ENCODE assay signal across 1 cellular context in the genomic region with DNA sequence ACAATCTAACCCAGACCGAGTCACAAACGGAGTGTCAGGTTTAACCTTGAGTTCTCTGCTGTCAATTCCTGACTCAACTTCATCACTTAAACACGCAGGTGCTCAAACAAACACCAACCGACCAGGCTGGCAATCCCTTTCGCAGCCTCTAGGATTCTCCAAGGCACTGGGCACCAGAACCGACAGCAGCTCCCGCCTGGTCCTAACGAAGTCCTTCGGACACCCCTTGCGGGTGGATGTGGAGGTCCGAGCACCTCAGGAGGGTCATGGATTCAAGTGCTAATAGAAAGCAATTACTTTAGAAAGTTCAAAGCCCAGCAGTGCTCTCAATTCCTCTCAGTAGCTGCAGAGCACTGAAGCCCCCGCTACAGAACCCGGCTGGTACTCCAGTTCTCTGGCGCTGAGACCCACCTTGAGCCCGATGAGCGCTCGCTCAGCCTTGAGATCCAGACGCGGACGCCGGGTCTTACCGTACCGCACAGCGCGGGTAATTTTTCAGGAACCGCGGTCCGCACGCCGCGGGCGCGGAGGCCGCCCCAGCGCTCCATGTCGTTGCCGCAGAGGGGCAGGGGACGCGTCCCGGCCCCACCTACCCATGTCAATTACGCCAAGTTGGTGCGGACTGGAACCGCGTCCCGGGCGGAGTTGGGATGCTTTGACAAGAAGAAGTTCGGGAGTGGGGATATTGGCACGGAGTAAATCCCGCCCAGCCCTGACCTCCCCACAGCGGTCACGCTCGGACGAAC.
TF ChIP-seq lines count a peak whose summit lies in the region.

No MANE protein-coding gene starts in this region.

TF ChIP-seq in HepG2, 621 proteins besides CTCF, POLR2A, EP300 and RAD21 (continued from another document and continues in another):
- TF ChIP-seq RAD51 (IDR thresholded peaks at IDR 0.05; ENCODE audit: borderline replicate concordance) = no peak
- no peak; the same call in 1 of the 2 replicates for TF ChIP-seq ZNF777 (CRISPR knock-in tag; IDR thresholded peaks at IDR 0.05)
- TF ChIP-seq SUZ12 (IDR thresholded peaks at IDR 0.05; ENCODE audit: low read depth, low read length) = no peak
- TF ChIP-seq MYC (CRISPR knock-in tag; IDR thresholded peaks at IDR 0.05; ENCODE audit: borderline replicate concordance) = no peak
- TF ChIP-seq, protein P1, sequence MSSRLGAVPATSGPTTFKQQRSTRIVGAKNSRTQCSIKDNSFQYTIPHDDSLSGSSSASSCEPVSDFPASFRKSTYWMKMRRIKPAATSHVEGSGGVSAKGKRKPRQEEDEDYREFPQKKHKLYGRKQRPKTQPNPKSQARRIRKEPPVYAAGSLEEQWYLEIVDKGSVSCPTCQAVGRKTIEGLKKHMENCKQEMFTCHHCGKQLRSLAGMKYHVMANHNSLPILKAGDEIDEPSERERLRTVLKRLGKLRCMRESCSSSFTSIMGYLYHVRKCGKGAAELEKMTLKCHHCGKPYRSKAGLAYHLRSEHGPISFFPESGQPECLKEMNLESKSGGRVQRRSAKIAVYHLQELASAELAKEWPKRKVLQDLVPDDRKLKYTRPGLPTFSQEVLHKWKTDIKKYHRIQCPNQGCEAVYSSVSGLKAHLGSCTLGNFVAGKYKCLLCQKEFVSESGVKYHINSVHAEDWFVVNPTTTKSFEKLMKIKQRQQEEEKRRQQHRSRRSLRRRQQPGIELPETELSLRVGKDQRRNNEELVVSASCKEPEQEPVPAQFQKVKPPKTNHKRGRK (CRISPR knock-in tag; IDR thresholded peaks at IDR 0.05) = no peak
- no peak for TF ChIP-seq PRPF4 (IDR thresholded peaks at IDR 0.05; ENCODE audit: low read depth, low read length, poor library complexity, severe bottlenecking)
- no peak; the same call in 1 of the 2 replicates for TF ChIP-seq ZBTB7B (CRISPR knock-in tag; IDR thresholded peaks at IDR 0.05)
- peak; percentile 14; the same call in 1 of the 2 replicates for TF ChIP-seq ZNF619 (CRISPR knock-in tag; IDR thresholded peaks at IDR 0.05)
- TF ChIP-seq ZNF552 (CRISPR knock-in tag; IDR thresholded peaks at IDR 0.05; ENCODE audit: borderline replicate concordance) = peak; percentile 17; the same call in 1 of the 2 replicates
- TF ChIP-seq TCF7L2 (IDR thresholded peaks at IDR 0.05; ENCODE audit: low read depth, low read length) = no peak
- no peak for TF ChIP-seq ZNF121 (CRISPR knock-in tag; IDR thresholded peaks at IDR 0.05)
- no peak for TF ChIP-seq ZNF263 (CRISPR knock-in tag; IDR thresholded peaks at IDR 0.05)
- TF ChIP-seq MAF1 (CRISPR knock-in tag; IDR thresholded peaks at IDR 0.05; ENCODE audit: borderline replicate concordance) = no peak
- TF ChIP-seq, protein P2, sequence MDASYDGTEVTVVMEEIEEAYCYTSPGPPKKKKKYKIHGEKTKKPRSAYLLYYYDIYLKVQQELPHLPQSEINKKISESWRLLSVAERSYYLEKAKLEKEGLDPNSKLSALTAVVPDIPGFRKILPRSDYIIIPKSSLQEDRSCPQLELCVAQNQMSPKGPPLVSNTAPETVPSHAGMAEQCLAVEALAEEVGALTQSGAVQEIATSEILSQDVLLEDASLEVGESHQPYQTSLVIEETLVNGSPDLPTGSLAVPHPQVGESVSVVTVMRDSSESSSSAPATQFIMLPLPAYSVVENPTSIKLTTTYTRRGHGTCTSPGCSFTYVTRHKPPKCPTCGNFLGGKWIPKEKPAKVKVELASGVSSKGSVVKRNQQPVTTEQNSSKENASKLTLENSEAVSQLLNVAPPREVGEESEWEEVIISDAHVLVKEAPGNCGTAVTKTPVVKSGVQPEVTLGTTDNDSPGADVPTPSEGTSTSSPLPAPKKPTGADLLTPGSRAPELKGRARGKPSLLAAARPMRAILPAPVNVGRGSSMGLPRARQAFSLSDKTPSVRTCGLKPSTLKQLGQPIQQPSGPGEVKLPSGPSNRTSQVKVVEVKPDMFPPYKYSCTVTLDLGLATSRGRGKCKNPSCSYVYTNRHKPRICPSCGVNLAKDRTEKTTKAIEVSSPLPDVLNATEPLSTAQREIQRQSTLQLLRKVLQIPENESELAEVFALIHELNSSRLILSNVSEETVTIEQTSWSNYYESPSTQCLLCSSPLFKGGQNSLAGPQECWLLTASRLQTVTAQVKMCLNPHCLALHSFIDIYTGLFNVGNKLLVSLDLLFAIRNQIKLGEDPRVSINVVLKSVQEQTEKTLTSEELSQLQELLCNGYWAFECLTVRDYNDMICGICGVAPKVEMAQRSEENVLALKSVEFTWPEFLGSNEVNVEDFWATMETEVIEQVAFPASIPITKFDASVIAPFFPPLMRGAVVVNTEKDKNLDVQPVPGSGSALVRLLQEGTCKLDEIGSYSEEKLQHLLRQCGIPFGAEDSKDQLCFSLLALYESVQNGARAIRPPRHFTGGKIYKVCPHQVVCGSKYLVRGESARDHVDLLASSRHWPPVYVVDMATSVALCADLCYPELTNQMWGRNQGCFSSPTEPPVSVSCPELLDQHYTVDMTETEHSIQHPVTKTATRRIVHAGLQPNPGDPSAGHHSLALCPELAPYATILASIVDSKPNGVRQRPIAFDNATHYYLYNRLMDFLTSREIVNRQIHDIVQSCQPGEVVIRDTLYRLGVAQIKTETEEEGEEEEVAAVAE (CRISPR knock-in tag; IDR thresholded peaks at IDR 0.05; ENCODE audit: borderline replicate concordance) = no peak
- no peak for TF ChIP-seq ZFP90 (CRISPR knock-in tag; IDR thresholded peaks at IDR 0.05; ENCODE audit: borderline replicate concordance)
- TF ChIP-seq MIER2 (CRISPR knock-in tag; IDR thresholded peaks at IDR 0.05) = no peak
- no peak for TF ChIP-seq ZSCAN29 (CRISPR knock-in tag; conservative IDR thresholded peaks at IDR 0.05)
- no peak for TF ChIP-seq BRD4 (CRISPR knock-in tag; IDR thresholded peaks at IDR 0.05)
- TF ChIP-seq, protein P3, sequence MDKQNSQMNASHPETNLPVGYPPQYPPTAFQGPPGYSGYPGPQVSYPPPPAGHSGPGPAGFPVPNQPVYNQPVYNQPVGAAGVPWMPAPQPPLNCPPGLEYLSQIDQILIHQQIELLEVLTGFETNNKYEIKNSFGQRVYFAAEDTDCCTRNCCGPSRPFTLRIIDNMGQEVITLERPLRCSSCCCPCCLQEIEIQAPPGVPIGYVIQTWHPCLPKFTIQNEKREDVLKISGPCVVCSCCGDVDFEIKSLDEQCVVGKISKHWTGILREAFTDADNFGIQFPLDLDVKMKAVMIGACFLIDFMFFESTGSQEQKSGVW (CRISPR knock-in tag; IDR thresholded peaks at IDR 0.05; ENCODE audit: borderline replicate concordance) = 0 out of 2 replicates have a peak, but pooled peaks have one; percentile 23
- TF ChIP-seq, protein P4, sequence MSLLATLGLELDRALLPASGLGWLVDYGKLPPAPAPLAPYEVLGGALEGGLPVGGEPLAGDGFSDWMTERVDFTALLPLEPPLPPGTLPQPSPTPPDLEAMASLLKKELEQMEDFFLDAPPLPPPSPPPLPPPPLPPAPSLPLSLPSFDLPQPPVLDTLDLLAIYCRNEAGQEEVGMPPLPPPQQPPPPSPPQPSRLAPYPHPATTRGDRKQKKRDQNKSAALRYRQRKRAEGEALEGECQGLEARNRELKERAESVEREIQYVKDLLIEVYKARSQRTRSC (CRISPR knock-in tag; IDR thresholded peaks at IDR 0.05; ENCODE audit: low read depth) = no peak
- no peak for TF ChIP-seq ZNF564 (CRISPR knock-in tag; IDR thresholded peaks at IDR 0.05)
- TF ChIP-seq, protein P5, sequence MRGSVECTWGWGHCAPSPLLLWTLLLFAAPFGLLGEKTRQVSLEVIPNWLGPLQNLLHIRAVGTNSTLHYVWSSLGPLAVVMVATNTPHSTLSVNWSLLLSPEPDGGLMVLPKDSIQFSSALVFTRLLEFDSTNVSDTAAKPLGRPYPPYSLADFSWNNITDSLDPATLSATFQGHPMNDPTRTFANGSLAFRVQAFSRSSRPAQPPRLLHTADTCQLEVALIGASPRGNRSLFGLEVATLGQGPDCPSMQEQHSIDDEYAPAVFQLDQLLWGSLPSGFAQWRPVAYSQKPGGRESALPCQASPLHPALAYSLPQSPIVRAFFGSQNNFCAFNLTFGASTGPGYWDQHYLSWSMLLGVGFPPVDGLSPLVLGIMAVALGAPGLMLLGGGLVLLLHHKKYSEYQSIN (CRISPR knock-in tag; IDR thresholded peaks at IDR 0.05; ENCODE audit: borderline replicate concordance) = no peak
- TF ChIP-seq RFX5 (IDR thresholded peaks at IDR 0.05; ENCODE audit: low read depth, low read length) = no peak
- TF ChIP-seq MAFG (CRISPR knock-in tag; IDR thresholded peaks at IDR 0.05) = no peak
- TF ChIP-seq ZNF253 (CRISPR knock-in tag; IDR thresholded peaks at IDR 0.05; ENCODE audit: borderline replicate concordance) = no peak
- TF ChIP-seq, protein P6, sequence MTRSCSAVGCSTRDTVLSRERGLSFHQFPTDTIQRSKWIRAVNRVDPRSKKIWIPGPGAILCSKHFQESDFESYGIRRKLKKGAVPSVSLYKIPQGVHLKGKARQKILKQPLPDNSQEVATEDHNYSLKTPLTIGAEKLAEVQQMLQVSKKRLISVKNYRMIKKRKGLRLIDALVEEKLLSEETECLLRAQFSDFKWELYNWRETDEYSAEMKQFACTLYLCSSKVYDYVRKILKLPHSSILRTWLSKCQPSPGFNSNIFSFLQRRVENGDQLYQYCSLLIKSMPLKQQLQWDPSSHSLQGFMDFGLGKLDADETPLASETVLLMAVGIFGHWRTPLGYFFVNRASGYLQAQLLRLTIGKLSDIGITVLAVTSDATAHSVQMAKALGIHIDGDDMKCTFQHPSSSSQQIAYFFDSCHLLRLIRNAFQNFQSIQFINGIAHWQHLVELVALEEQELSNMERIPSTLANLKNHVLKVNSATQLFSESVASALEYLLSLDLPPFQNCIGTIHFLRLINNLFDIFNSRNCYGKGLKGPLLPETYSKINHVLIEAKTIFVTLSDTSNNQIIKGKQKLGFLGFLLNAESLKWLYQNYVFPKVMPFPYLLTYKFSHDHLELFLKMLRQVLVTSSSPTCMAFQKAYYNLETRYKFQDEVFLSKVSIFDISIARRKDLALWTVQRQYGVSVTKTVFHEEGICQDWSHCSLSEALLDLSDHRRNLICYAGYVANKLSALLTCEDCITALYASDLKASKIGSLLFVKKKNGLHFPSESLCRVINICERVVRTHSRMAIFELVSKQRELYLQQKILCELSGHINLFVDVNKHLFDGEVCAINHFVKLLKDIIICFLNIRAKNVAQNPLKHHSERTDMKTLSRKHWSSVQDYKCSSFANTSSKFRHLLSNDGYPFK (CRISPR knock-in tag; IDR thresholded peaks at IDR 0.05; ENCODE audit: borderline replicate concordance) = 0 out of 2 replicates have a peak, but pooled peaks have one; percentile 6
- TF ChIP-seq SRF (IDR thresholded peaks at IDR 0.05; ENCODE audit: low read depth, low read length) = no peak
- TF ChIP-seq ZNF644 (CRISPR knock-in tag; IDR thresholded peaks at IDR 0.05; ENCODE audit: low read depth) = peak; percentile 29; the same call in 1 of the 2 replicates
- TF ChIP-seq, protein P7, sequence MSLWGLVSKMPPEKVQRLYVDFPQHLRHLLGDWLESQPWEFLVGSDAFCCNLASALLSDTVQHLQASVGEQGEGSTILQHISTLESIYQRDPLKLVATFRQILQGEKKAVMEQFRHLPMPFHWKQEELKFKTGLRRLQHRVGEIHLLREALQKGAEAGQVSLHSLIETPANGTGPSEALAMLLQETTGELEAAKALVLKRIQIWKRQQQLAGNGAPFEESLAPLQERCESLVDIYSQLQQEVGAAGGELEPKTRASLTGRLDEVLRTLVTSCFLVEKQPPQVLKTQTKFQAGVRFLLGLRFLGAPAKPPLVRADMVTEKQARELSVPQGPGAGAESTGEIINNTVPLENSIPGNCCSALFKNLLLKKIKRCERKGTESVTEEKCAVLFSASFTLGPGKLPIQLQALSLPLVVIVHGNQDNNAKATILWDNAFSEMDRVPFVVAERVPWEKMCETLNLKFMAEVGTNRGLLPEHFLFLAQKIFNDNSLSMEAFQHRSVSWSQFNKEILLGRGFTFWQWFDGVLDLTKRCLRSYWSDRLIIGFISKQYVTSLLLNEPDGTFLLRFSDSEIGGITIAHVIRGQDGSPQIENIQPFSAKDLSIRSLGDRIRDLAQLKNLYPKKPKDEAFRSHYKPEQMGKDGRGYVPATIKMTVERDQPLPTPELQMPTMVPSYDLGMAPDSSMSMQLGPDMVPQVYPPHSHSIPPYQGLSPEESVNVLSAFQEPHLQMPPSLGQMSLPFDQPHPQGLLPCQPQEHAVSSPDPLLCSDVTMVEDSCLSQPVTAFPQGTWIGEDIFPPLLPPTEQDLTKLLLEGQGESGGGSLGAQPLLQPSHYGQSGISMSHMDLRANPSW (CRISPR knock-in tag; IDR thresholded peaks at IDR 0.05; ENCODE audit: borderline replicate concordance) = no peak
- no peak for TF ChIP-seq EED (CRISPR knock-in tag; IDR thresholded peaks at IDR 0.05)
- TF ChIP-seq ZNF746 (CRISPR knock-in tag; IDR thresholded peaks at IDR 0.05) = peak; percentile 16; the same call in 1 of the 2 replicates
- TF ChIP-seq ZNF510 (CRISPR knock-in tag; IDR thresholded peaks at IDR 0.05; ENCODE audit: low read depth) = no peak
- no peak for TF ChIP-seq RFX3 (CRISPR knock-in tag; IDR thresholded peaks at IDR 0.05)
- 0 out of 2 replicates have a peak, but pooled peaks have one; percentile 42 for TF ChIP-seq CHCHD3 (CRISPR knock-in tag; IDR thresholded peaks at IDR 0.05)
- TF ChIP-seq TP53 (CRISPR knock-in tag; conservative IDR thresholded peaks at IDR 0.05) = no peak
- TF ChIP-seq SP4 (CRISPR knock-in tag; IDR thresholded peaks at IDR 0.05) = no peak
- TF ChIP-seq, protein P8, sequence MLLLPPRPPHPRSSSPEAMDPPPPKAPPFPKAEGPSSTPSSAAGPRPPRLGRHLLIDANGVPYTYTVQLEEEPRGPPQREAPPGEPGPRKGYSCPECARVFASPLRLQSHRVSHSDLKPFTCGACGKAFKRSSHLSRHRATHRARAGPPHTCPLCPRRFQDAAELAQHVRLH (CRISPR knock-in tag; IDR thresholded peaks at IDR 0.05; ENCODE audit: borderline replicate concordance, low read depth) = no peak
- TF ChIP-seq, protein P9, sequence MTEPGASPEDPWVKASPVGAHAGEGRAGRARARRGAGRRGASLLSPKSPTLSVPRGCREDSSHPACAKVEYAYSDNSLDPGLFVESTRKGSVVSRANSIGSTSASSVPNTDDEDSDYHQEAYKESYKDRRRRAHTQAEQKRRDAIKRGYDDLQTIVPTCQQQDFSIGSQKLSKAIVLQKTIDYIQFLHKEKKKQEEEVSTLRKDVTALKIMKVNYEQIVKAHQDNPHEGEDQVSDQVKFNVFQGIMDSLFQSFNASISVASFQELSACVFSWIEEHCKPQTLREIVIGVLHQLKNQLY (CRISPR knock-in tag; IDR thresholded peaks at IDR 0.05) = no peak
- TF ChIP-seq, protein P10, sequence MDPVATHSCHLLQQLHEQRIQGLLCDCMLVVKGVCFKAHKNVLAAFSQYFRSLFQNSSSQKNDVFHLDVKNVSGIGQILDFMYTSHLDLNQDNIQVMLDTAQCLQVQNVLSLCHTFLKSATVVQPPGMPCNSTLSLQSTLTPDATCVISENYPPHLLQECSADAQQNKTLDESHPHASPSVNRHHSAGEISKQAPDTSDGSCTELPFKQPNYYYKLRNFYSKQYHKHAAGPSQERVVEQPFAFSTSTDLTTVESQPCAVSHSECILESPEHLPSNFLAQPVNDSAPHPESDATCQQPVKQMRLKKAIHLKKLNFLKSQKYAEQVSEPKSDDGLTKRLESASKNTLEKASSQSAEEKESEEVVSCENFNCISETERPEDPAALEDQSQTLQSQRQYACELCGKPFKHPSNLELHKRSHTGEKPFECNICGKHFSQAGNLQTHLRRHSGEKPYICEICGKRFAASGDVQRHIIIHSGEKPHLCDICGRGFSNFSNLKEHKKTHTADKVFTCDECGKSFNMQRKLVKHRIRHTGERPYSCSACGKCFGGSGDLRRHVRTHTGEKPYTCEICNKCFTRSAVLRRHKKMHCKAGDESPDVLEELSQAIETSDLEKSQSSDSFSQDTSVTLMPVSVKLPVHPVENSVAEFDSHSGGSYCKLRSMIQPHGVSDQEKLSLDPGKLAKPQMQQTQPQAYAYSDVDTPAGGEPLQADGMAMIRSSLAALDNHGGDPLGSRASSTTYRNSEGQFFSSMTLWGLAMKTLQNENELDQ (CRISPR knock-in tag; IDR thresholded peaks at IDR 0.05; ENCODE audit: borderline replicate concordance) = no peak
- TF ChIP-seq FOXA1 (IDR thresholded peaks at IDR 0.05) = no peak
- no peak for TF ChIP-seq FOXA1 (CRISPR knock-in tag; IDR thresholded peaks at IDR 0.05)
- TF ChIP-seq TEAD2 (CRISPR knock-in tag; IDR thresholded peaks at IDR 0.05) = no peak
- TF ChIP-seq ZNF530 (CRISPR knock-in tag; IDR thresholded peaks at IDR 0.05; ENCODE audit: low read depth) = no peak
- TF ChIP-seq RFXAP (CRISPR knock-in tag; IDR thresholded peaks at IDR 0.05; ENCODE audit: borderline replicate concordance) = no peak
